Comparison of ENCODE assay signal across 1 cellular context in genomic region chr6:118739976-118740771, GRCh38.
TF ChIP-seq lines count a peak whose summit lies in the region.

No MANE protein-coding gene starts in this region.

TF ChIP-seq in HEK293, 187 proteins besides CTCF, POLR2A, EP300 and RAD21 (continued from another document):
- TF ChIP-seq, protein P1, sequence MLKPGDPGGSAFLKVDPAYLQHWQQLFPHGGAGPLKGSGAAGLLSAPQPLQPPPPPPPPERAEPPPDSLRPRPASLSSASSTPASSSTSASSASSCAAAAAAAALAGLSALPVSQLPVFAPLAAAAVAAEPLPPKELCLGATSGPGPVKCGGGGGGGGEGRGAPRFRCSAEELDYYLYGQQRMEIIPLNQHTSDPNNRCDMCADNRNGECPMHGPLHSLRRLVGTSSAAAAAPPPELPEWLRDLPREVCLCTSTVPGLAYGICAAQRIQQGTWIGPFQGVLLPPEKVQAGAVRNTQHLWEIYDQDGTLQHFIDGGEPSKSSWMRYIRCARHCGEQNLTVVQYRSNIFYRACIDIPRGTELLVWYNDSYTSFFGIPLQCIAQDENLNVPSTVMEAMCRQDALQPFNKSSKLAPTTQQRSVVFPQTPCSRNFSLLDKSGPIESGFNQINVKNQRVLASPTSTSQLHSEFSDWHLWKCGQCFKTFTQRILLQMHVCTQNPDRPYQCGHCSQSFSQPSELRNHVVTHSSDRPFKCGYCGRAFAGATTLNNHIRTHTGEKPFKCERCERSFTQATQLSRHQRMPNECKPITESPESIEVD (tag by site-specific recombination; IDR thresholded peaks at IDR 0.05): peak; percentile 41
- TF ChIP-seq WT1 (tag by site-specific recombination; IDR thresholded peaks at IDR 0.05): no peak
